ENCODE assay signal across 6 cellular contexts in genomic region chr11:100815787-100816330, GRCh38.
"Had no signal": no experiment of that assay in that cellular context is flagged by ENCODE, and none has a peak within 500 bp of the region (broad histone marks: within the 10 kb centered on the region; RNA-seq: fewer than 3 reads in every experiment).

No MANE protein-coding gene starts in this region.

- DNase-seq: H9, HCEC 1CT, HFFc6, KG1 had no signal

- H3K4me3 ChIP-seq: GM23338 had no signal

- H3K27ac ChIP-seq: HL-60 had no signal
